ENCODE assay signal across 1 cellular context in the genomic region with DNA sequence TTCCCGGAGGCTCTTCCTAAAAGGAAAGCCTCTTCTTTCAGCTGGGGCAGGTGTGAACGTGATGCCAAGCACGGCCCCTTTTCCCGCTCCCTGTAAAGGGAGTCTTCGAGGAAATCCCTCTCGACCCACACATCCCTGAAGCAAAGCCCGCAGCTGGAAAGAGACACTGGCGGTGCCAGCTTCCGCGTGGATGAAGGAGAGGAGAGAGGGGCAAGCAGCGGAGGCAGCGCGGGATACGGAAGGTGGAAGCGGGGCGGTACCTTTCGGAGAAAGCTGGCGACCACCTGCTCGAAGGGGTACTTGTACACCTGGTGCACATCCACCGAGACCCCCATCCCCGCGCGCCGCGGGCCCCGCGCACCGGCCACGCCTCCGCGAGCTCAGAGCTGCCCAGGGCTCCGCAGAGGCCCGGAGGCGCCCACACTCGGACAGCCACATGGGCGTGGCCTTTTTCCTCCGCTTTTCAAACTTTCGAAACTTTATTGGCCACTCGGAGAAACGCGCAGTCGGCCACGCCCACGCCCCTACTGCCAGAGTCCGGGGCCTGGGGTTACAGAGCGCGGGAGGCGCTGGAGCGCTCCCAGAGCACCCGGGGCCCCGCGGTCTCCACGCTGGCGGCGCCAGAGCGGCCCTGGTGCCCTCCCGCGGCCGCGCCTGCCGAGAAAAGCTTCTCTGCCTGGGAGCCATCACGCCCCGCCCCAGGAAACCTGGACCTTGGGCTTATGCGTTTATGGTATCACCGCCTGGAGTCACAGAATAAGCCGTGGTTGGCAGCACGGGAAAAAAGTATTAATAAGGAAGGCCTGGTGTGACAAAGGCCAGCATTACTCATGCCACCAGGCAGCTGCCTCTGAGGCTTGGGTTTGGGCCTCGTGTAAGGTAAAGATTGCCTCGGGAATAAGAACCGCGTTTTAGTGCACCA.
A peak's percentile ranks its signal among the peaks of the same experiment; 100 is the strongest.
TF ChIP-seq lines count a peak whose summit lies in the region.

Gene PRELID2, minus strand, starts transcription at position 426 of the 922 bp plus-strand sequence. Its CDS starts 91 bp downstream, at position 335.

TF ChIP-seq in HEK293, 187 proteins besides CTCF, POLR2A, EP300 and RAD21 (continued from another document and continues in another):
- TF ChIP-seq, protein P1, sequence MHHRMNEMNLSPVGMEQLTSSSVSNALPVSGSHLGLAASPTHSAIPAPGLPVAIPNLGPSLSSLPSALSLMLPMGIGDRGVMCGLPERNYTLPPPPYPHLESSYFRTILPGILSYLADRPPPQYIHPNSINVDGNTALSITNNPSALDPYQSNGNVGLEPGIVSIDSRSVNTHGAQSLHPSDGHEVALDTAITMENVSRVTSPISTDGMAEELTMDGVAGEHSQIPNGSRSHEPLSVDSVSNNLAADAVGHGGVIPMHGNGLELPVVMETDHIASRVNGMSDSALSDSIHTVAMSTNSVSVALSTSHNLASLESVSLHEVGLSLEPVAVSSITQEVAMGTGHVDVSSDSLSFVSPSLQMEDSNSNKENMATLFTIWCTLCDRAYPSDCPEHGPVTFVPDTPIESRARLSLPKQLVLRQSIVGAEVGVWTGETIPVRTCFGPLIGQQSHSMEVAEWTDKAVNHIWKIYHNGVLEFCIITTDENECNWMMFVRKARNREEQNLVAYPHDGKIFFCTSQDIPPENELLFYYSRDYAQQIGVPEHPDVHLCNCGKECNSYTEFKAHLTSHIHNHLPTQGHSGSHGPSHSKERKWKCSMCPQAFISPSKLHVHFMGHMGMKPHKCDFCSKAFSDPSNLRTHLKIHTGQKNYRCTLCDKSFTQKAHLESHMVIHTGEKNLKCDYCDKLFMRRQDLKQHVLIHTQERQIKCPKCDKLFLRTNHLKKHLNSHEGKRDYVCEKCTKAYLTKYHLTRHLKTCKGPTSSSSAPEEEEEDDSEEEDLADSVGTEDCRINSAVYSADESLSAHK (tag by site-specific recombination; IDR thresholded peaks at IDR 0.05) = no peak
- peak; percentile 34; the same call in 1 of the 2 replicates for TF ChIP-seq SP2 (tag by site-specific recombination; IDR thresholded peaks at IDR 0.05)
- TF ChIP-seq MEIS1 (CRISPR knock-in tag; IDR thresholded peaks at IDR 0.05; ENCODE audit: borderline replicate concordance) = no peak
- TF ChIP-seq ZNF214 (tag by site-specific recombination; IDR thresholded peaks at IDR 0.05; ENCODE audit: borderline replicate concordance) = no peak
- no peak for TF ChIP-seq ZNF2 (tag by site-specific recombination; IDR thresholded peaks at IDR 0.05)
- TF ChIP-seq, protein P2, sequence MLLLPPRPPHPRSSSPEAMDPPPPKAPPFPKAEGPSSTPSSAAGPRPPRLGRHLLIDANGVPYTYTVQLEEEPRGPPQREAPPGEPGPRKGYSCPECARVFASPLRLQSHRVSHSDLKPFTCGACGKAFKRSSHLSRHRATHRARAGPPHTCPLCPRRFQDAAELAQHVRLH (tag by site-specific recombination; IDR thresholded peaks at IDR 0.05) = 0 out of 2 replicates have a peak, but pooled peaks have one; percentile 14
- no peak for TF ChIP-seq OVOL3 (tag by site-specific recombination; IDR thresholded peaks at IDR 0.05)
- no peak for TF ChIP-seq MYNN (tag by site-specific recombination; IDR thresholded peaks at IDR 0.05; ENCODE audit: borderline replicate concordance)
- TF ChIP-seq KLF10 (tag by site-specific recombination; IDR thresholded peaks at IDR 0.05) = peak; percentile 84
- TF ChIP-seq ZNF280C (tag by site-specific recombination; IDR thresholded peaks at IDR 0.05) = no peak
- TF ChIP-seq GLIS2 (tag by site-specific recombination; IDR thresholded peaks at IDR 0.05) = peak; percentile 90
- TF ChIP-seq GFI1B (tag by site-specific recombination; IDR thresholded peaks at IDR 0.05) = no peak
- TF ChIP-seq ZNF175 (tag by site-specific recombination; IDR thresholded peaks at IDR 0.05) = no peak
- no peak for TF ChIP-seq SCRT1 (tag by site-specific recombination; IDR thresholded peaks at IDR 0.05; ENCODE audit: borderline replicate concordance)
- no peak for TF ChIP-seq BCL11A (tag by site-specific recombination; IDR thresholded peaks at IDR 0.05; ENCODE audit: low read depth)
- TF ChIP-seq ZNF23 (tag by site-specific recombination; IDR thresholded peaks at IDR 0.05; ENCODE audit: borderline replicate concordance) = no peak
- TF ChIP-seq ZNF10 (tag by site-specific recombination; IDR thresholded peaks at IDR 0.05) = no peak
- peak; percentile 84 for TF ChIP-seq SP7 (tag by site-specific recombination; IDR thresholded peaks at IDR 0.05)
- no peak for TF ChIP-seq PRDM2 (tag by site-specific recombination; IDR thresholded peaks at IDR 0.05; ENCODE audit: borderline replicate concordance)
- no peak for TF ChIP-seq RBAK (tag by site-specific recombination; IDR thresholded peaks at IDR 0.05)
- no peak for TF ChIP-seq TCF7L2 (IDR thresholded peaks at IDR 0.05; ENCODE audit: borderline replicate concordance, low read depth, low read length)
- TF ChIP-seq KLF8 (tag by site-specific recombination; IDR thresholded peaks at IDR 0.05) = peak; percentile 97
- no peak for TF ChIP-seq ZNF558 (tag by site-specific recombination; IDR thresholded peaks at IDR 0.05)
- TF ChIP-seq ZNF121 (tag by site-specific recombination; IDR thresholded peaks at IDR 0.05) = no peak
- no peak for TF ChIP-seq WT1 (tag by site-specific recombination; IDR thresholded peaks at IDR 0.05)
- no peak for TF ChIP-seq ZNF16 (tag by site-specific recombination; IDR thresholded peaks at IDR 0.05; ENCODE audit: low read depth)
- TF ChIP-seq, protein P3, sequence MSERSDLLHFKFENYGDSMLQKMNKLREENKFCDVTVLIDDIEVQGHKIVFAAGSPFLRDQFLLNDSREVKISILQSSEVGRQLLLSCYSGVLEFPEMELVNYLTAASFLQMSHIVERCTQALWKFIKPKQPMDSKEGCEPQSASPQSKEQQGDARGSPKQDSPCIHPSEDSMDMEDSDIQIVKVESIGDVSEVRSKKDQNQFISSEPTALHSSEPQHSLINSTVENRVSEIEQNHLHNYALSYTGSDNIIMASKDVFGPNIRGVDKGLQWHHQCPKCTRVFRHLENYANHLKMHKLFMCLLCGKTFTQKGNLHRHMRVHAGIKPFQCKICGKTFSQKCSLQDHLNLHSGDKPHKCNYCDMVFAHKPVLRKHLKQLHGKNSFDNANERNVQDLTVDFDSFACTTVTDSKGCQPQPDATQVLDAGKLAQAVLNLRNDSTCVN (tag by site-specific recombination; optimal IDR thresholded peaks at IDR 0.05) = peak; percentile 95
- no peak for TF ChIP-seq ZNF654 (tag by site-specific recombination; IDR thresholded peaks at IDR 0.05; ENCODE audit: low read depth)
- no peak for TF ChIP-seq ZNF132 (tag by site-specific recombination; IDR thresholded peaks at IDR 0.05; ENCODE audit: borderline replicate concordance)
- peak; percentile 65 for TF ChIP-seq ZBTB44 (tag by site-specific recombination; IDR thresholded peaks at IDR 0.05)
- no peak for TF ChIP-seq ZNF112 (tag by site-specific recombination; IDR thresholded peaks at IDR 0.05)
- peak; percentile 93 for TF ChIP-seq ZFHX2 (tag by site-specific recombination; conservative IDR thresholded peaks at IDR 0.05)
- TF ChIP-seq REST (tag by site-specific recombination; IDR thresholded peaks at IDR 0.05) = no peak
- TF ChIP-seq HOXA7 (CRISPR knock-in tag; IDR thresholded peaks at IDR 0.05; ENCODE audit: borderline replicate concordance) = no peak
- peak; percentile 90 for TF ChIP-seq ZNF561 (tag by site-specific recombination; IDR thresholded peaks at IDR 0.05; ENCODE audit: borderline replicate concordance)
- TF ChIP-seq ZNF18 (tag by site-specific recombination; IDR thresholded peaks at IDR 0.05) = peak; percentile 77
